ENCODE assay signal across 8 cellular contexts in the genomic region with DNA sequence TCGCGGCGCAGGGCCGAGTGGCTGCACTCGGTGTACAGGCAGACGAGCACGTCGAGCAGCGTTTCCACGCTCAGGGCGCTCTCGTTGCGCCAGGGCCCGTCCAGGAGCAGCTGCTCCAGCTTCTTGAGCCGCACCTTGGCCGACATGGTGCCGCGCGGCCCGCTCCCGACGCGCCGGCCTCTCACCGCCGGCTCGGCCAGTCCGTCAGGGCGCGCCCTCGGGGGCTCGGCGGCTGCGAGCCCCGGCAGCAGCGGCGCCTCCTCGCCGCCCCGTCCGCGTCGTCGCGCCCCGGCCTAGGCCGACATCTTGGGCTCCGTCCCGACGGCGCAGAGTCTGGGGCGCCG. TPM values are rescaled to one million over a fixed set of nuclear protein-coding genes. Genes with fewer than 3 reads are reported as not detected.
A peak's percentile ranks its signal among the peaks of the same experiment; 100 is the strongest.
DNase-seq lines count a peak whose midpoint lies in the region; ATAC-seq lines count a peak whose summit lies in the region.

No MANE protein-coding gene starts in this region.

- H3K27me3 ChIP-seq in ACC112 (ENCODE audit: insufficient read depth, low read length) (no peaks in the 10 kb centered on the region), GM23248 (replicated peaks; ENCODE audit: insufficient read depth) (no peaks in the 10 kb centered on the region), iPS-18a (ENCODE audit: control insufficient read depth, insufficient read depth, low read length) (no peaks in the 10 kb centered on the region)

- H3K36me3 ChIP-seq in ACC112 (ENCODE audit: insufficient read depth, low read length): no peaks in the 10 kb centered on the region
- no peaks in the 10 kb centered on the region; the same call in 1 of the 2 replicates for H3K36me3 ChIP-seq in GM23248 (ENCODE audit: low read depth)
- H3K36me3 ChIP-seq in iPS-18a (ENCODE audit: control insufficient read depth, low read depth, low read length): no peaks in the 10 kb centered on the region

- peaks cover 13% of the 10 kb centered on the region for H3K4me1 Mint-ChIP-seq in activated naive CD8-positive, alpha-beta T cell treated with anti-CD3 and anti-CD28 coated beads, Interleukin-2, amount 50 U/mL, for 24 hours
- peaks cover 44% of the 10 kb centered on the region for H3K4me1 Mint-ChIP-seq in stimulated activated memory B cell treated with anti-CD40 and anti-IgM and Interleukin-4, amounts not matched to agents 10 μg/mL and 1 μg/mL and 100 μg/mL, for 72 hours

- peak overlapping the region; percentile 53; the same call in 1 of the 2 replicates for H3K27ac ChIP-seq in ACC112 (ENCODE audit: low read depth, low read length)
- peak overlapping the region; percentile 87 for H3K27ac ChIP-seq in GM23248
- no peak overlapping the region for H3K27ac ChIP-seq in iPS-18a (ENCODE audit: low read length)

- no peaks in the 10 kb centered on the region for H3K36me3 Mint-ChIP-seq in activated naive CD8-positive, alpha-beta T cell treated with anti-CD3 and anti-CD28 coated beads, Interleukin-2, amount 50 U/mL, for 24 hours (ENCODE audit: low read depth)
- H3K36me3 Mint-ChIP-seq in stimulated activated memory B cell treated with anti-CD40 and anti-IgM and Interleukin-4, amounts not matched to agents 10 μg/mL and 1 μg/mL and 100 μg/mL, for 72 hours: no peaks in the 10 kb centered on the region

- H4K20me1 ChIP-seq in GM23248 (ENCODE audit: insufficient read depth): peaks cover 8% of the 10 kb centered on the region; the same call in 1 of the 2 replicates

- H3K4me3 Mint-ChIP-seq in activated naive CD8-positive, alpha-beta T cell treated with anti-CD3 and anti-CD28 coated beads, Interleukin-2, amount 50 U/mL, for 24 hours: no peak overlapping the region
- no peak overlapping the region for H3K4me3 Mint-ChIP-seq in stimulated activated memory B cell treated with anti-CD40 and anti-IgM and Interleukin-4, amounts not matched to agents 10 μg/mL and 1 μg/mL and 100 μg/mL, for 72 hours

- ATAC-seq in activated naive CD8-positive, alpha-beta T cell treated with anti-CD3 and anti-CD28 coated beads, Interleukin-2, amount 50 U/mL, for 24 hours: peak; percentile 5
- peak; percentile 27 for ATAC-seq in stimulated activated memory B cell treated with anti-CD40 and anti-IgM and Interleukin-4, amounts not matched to agents 10 μg/mL and 1 μg/mL and 100 μg/mL, for 72 hours
- ATAC-seq in HG03442 (IDR thresholded peaks at IDR 0.05; ENCODE audit: unreplicated experiment) (no peak), HG02840 (IDR thresholded peaks at IDR 0.05; ENCODE audit: low FRiP score, unreplicated experiment) (no peak)

- H2AFZ ChIP-seq in ACC112 (ENCODE audit: low read length, unreplicated experiment): peak overlapping the region; percentile 72
- H2AFZ ChIP-seq in GM23248: no peak overlapping the region

- 0 to 1% methylated on average over 38 to 39 of the region's 53 CpGs for WGBS in GM23248 (ENCODE audit: low coverage in 1 of 2, low lambda C conversion rate in 2 of 2, missing lambda C conversion rate in 2 of 2), 2 experiments

- H3K9me2 ChIP-seq in GM23248 (ENCODE audit: insufficient read depth): no peaks in the 10 kb centered on the region

- H3K4me1 ChIP-seq in ACC112 (ENCODE audit: control insufficient read depth, insufficient read depth, low read length, unreplicated experiment) (peaks cover 18% of the 10 kb centered on the region), GM23248 (ENCODE audit: insufficient read depth) (peaks cover 19% of the 10 kb centered on the region), iPS-18a (ENCODE audit: control insufficient read depth, low read depth, low read length) (peaks cover 6% of the 10 kb centered on the region)

- H3K9ac ChIP-seq in GM23248: peak overlapping the region; percentile 90
- no peak overlapping the region for H3K9ac ChIP-seq in iPS-18a (ENCODE audit: low read length)

- H3K4me3 ChIP-seq in ACC112 (ENCODE audit: low read depth, low read length) (peak overlapping the region; percentile 100), GM23248 (peak overlapping the region; percentile 78), iPS-18a (ENCODE audit: low read length) (peak overlapping the region; percentile 55)

- H3K9me3 ChIP-seq in GM23248 (ENCODE audit: low read depth): no peaks in the 10 kb centered on the region
- no peaks in the 10 kb centered on the region for H3K9me3 ChIP-seq in iPS-18a (ENCODE audit: control insufficient read depth, low read depth, low read length)

- no peaks in the 10 kb centered on the region for H3K9me3 Mint-ChIP-seq in activated naive CD8-positive, alpha-beta T cell treated with anti-CD3 and anti-CD28 coated beads, Interleukin-2, amount 50 U/mL, for 24 hours
- H3K9me3 Mint-ChIP-seq in stimulated activated memory B cell treated with anti-CD40 and anti-IgM and Interleukin-4, amounts not matched to agents 10 μg/mL and 1 μg/mL and 100 μg/mL, for 72 hours: no peaks in the 10 kb centered on the region

- peaks cover 31% of the 10 kb centered on the region for H3K27me3 Mint-ChIP-seq in activated naive CD8-positive, alpha-beta T cell treated with anti-CD3 and anti-CD28 coated beads, Interleukin-2, amount 50 U/mL, for 24 hours
- H3K27me3 Mint-ChIP-seq in stimulated activated memory B cell treated with anti-CD40 and anti-IgM and Interleukin-4, amounts not matched to agents 10 μg/mL and 1 μg/mL and 100 μg/mL, for 72 hours: no peaks in the 10 kb centered on the region

- in situ Hi-C loops in GM23248 (cut with MboI): no loop called here

- peaks cover 22% of the 10 kb centered on the region for H3F3A ChIP-seq in GM23248 (ENCODE audit: insufficient read depth)

- H3K79me2 ChIP-seq in ACC112 (ENCODE audit: control insufficient read depth, insufficient read depth, low read length, unreplicated experiment) (peaks cover 63% of the 10 kb centered on the region), GM23248 (ENCODE audit: insufficient read depth) (peaks cover 74% of the 10 kb centered on the region)

- no peak overlapping the region for H3K27ac Mint-ChIP-seq in activated naive CD8-positive, alpha-beta T cell treated with anti-CD3 and anti-CD28 coated beads, Interleukin-2, amount 50 U/mL, for 24 hours
- no peak overlapping the region for H3K27ac Mint-ChIP-seq in stimulated activated memory B cell treated with anti-CD40 and anti-IgM and Interleukin-4, amounts not matched to agents 10 μg/mL and 1 μg/mL and 100 μg/mL, for 72 hours

- no peak for DNase-seq in GM23248
- no peak for DNase-seq in activated naive CD8-positive, alpha-beta T cell treated with anti-CD3 and anti-CD28 coated beads, Interleukin-2, amount 50 U/mL, for 24 hours
- DNase-seq in activated CD8-positive, alpha-beta memory T cell treated with anti-CD3 and anti-CD28 coated beads, Interleukin-2, amount 50 U/mL, for 4 hours: no peak

- H3K4me2 ChIP-seq in GM23248 (ENCODE audit: unreplicated experiment): peak overlapping the region; percentile 33

RNA-seq across cellular contexts. Expression of a gene that starts 0.3 kb away (rescaled TPM):
- 94.5 and 106 TPM in 2 replicates for total RNA-seq in GM23248 (2014; rRNA removed; shearing (Covaris generic))
- polyA plus RNA-seq in GM23248 (2016; fragmentation: Nextera tagmentation; extraction: Ambion mirVana): 10.3 and 13.0 TPM in 2 replicates

RNA-seq across cellular contexts. Expression of a gene that starts 27.0 kb away (rescaled TPM):
- total RNA-seq in GM23248 (2014; rRNA removed; shearing (Covaris generic)): not detected in 2 replicates
- polyA plus RNA-seq in GM23248 (2016; fragmentation: Nextera tagmentation; extraction: Ambion mirVana): not detected in 2 replicates

RNA-seq across cellular contexts. Expression of a gene that starts 37.5 kb away (rescaled TPM):
- not detected in 2 replicates for total RNA-seq in GM23248 (2014; rRNA removed; shearing (Covaris generic))
- polyA plus RNA-seq in GM23248 (2016; fragmentation: Nextera tagmentation; extraction: Ambion mirVana): not detected in 2 replicates

Comparison
In these comparisons a context has a peak if more than half of its experiments do, and no peak if none do; other contexts are left out.
1. ATAC-seq: peak in activated naive CD8-positive, alpha-beta T cell treated with anti-CD3 and anti-CD28 coated beads, Interleukin-2, amount 50 U/mL, for 24 hours (single experiment) and stimulated activated memory B cell treated with anti-CD40 and anti-IgM and Interleukin-4, amounts not matched to agents 10 μg/mL and 1 μg/mL and 100 μg/mL, for 72 hours (single experiment); none in HG03442 (single experiment) and HG02840 (single experiment).
2. Peak in every context shown above with its lines, with median percentiles within 50 percentile points of each other: H3K4me3 ChIP-seq.